Comparison of ENCODE assay signal across 12 cellular contexts in genomic region chr1:55426156-55426555, GRCh38.
DNase-seq lines count a peak whose midpoint lies in the region; ATAC-seq and TF ChIP-seq lines count a peak whose summit lies in the region.
"Had no signal": no experiment of that assay in that cellular context is flagged by ENCODE, and none has a peak within 500 bp of the region (broad histone marks: within the 10 kb centered on the region; RNA-seq: fewer than 3 reads in every experiment).

No MANE protein-coding gene starts in this region.

- peak overlapping the region; percentile 95 for H3K18ac ChIP-seq in IMR-90 (ENCODE audit: low read depth, low read length)

- no peak overlapping the region for H2AK9ac ChIP-seq in IMR-90 (replicated peaks; ENCODE audit: low read depth, low read length, poor library complexity)

- WGBS in IMR-90 (ENCODE audit: extremely low coverage in 2 of 2, insufficient read length in 1 of 2), 2 experiments, result 100% methylated on average over 2 of the region's 5 CpGs; no CpG with 5 or more reads in 1 of the 2 experiments
- WGBS in hepatocyte (ENCODE audit: low lambda C conversion rate, missing lambda C conversion rate), result 85% methylated on average over 5 of the region's 5 CpGs

- intact Hi-C loops in IMR-90 (cut with micrococcal nuclease) (loop anchor here (5.0 to 10.0 kb wide), 2 partner anchors 141 to 246 kb away; no protein-coding TSS in a partner anchor), Panc1 (cut with micrococcal nuclease; ENCODE audit: unreplicated experiment) (no loop called here)

- H2AFZ ChIP-seq in IMR-90 (replicated peaks; ENCODE audit: low read length, poor library complexity) (peak overlapping the region; percentile 0), hepatocyte (no peak overlapping the region)
- H2AFZ ChIP-seq: GM23248 had no signal

- H3K23ac ChIP-seq in IMR-90 (ENCODE audit: low read depth, low read length), result peak overlapping the region; percentile 85

- H3K4me3 ChIP-seq in IMR-90 (ENCODE audit: insufficient read depth, low read depth, low read length), result no peak overlapping the region
- no peak overlapping the region for H3K4me3 ChIP-seq in Panc1 (ENCODE audit: low read depth in 2 of 2, low read length in 2 of 2)
- H3K4me3 ChIP-seq in hepatocyte, result no peak overlapping the region
- H3K4me3 ChIP-seq: GM23248, HAP-1 had no signal

- H3K27me3 ChIP-seq in IMR-90 (ENCODE audit: control insufficient read depth, insufficient read depth, low read length) (no peaks in the 10 kb centered on the region), Panc1 (ENCODE audit: control insufficient read depth, insufficient read depth, low read length) (no peaks in the 10 kb centered on the region), hepatocyte (no peaks in the 10 kb centered on the region)

- H3K56ac ChIP-seq in IMR-90 (ENCODE audit: extremely low read depth, insufficient read depth, low read length), result 0 out of 2 replicates have a peak overlapping the region, but pooled peaks have one; percentile 89

- H2BK20ac ChIP-seq in IMR-90 (ENCODE audit: low read depth, low read length), result peak overlapping the region; percentile 97

- peak overlapping the region; percentile 99 for H2BK5ac ChIP-seq in IMR-90 (ENCODE audit: low read depth, low read length, poor library complexity, severe bottlenecking)

- no peaks in the 10 kb centered on the region for H3K79me2 ChIP-seq in hepatocyte

- H3K14ac ChIP-seq in IMR-90 (replicated peaks; ENCODE audit: low read depth, low read length), result peak overlapping the region; percentile 89

- H4K8ac ChIP-seq in IMR-90 (ENCODE audit: low read depth in 2 of 2, low read length in 2 of 2), result peak overlapping the region; percentile 92 to 98

- DNase-seq in IMR-90, result no peak
- DNase-seq in Panc1 (ENCODE audit: low read depth, low spot score), result no peak
- DNase-seq in hepatocyte (ENCODE audit: low spot score), result no peak
- no peak for DNase-seq in RWPE1 (ENCODE audit: low spot score)
- DNase-seq in cerebellum (ENCODE audit: low spot score), result no peak
- DNase-seq: AML-193; Caco-2; CD4-positive, alpha-beta T cell; GM23248 had no signal

- H3K36me3 ChIP-seq in IMR-90 (ENCODE audit: control insufficient read depth, insufficient read depth, low read length) (no peaks in the 10 kb centered on the region), Panc1 (ENCODE audit: control insufficient read depth, insufficient read depth, low read length) (no peaks in the 10 kb centered on the region), hepatocyte (replicated peaks; ENCODE audit: insufficient read depth, low read depth) (no peaks in the 10 kb centered on the region)
- H3K36me3 ChIP-seq: HAP-1 had no signal

- H3K4ac ChIP-seq in IMR-90 (ENCODE audit: low read depth, low read length), result peak overlapping the region; percentile 99

- ATAC-seq in IMR-90 (ENCODE audit: low read depth), result no peak
- no peak for ATAC-seq in Panc1
- ATAC-seq in HG03045 (IDR thresholded peaks at IDR 0.05; ENCODE audit: unreplicated experiment), result no peak

- in situ Hi-C loops in IMR-90 (cut with MboI; ENCODE audit: low sequenced_read_pairs), result no loop called here
- in situ Hi-C loops in Panc1 (cut with HindIII; ENCODE audit: low pct_unique_long_range_greater_than_20kb, low sequenced_read_pairs), result no loop called here

- H4K5ac ChIP-seq in IMR-90 (ENCODE audit: low read depth, low read length), result peak overlapping the region; percentile 85

- TF ChIP-seq CTCF in IMR-90 (conservative IDR thresholded peaks at IDR 0.05; ENCODE audit: low read depth, low read length) (no peak), Panc1 (IDR thresholded peaks at IDR 0.05) (no peak), hepatocyte (IDR thresholded peaks at IDR 0.05; ENCODE audit: poor library complexity) (no peak), RWPE1 (conservative IDR thresholded peaks at IDR 0.05; ENCODE audit: low read depth) (no peak)

- peak overlapping the region; percentile 97 for H4K91ac ChIP-seq in IMR-90 (ENCODE audit: insufficient read depth, low read depth, low read length)

- TF ChIP-seq RAD21 in IMR-90 (IDR thresholded peaks at IDR 0.05; ENCODE audit: low read length), result no peak

- peak overlapping the region; percentile 100 for H2AK5ac ChIP-seq in IMR-90 (ENCODE audit: low read depth, low read length)

- H3K9me3 ChIP-seq in IMR-90 (ENCODE audit: control insufficient read depth, insufficient read depth, low read length) (peaks cover 3% of the 10 kb centered on the region; the same call in 1 of the 2 replicates), Panc1 (ENCODE audit: control insufficient read depth, insufficient read depth, low read depth, low read length) (no peaks in the 10 kb centered on the region), hepatocyte (ENCODE audit: low read depth) (no peaks in the 10 kb centered on the region)
- H3K9me3 ChIP-seq: HAP-1 had no signal

- BruUV-seq in IMR-90 (replicated peaks; lab: Mats Ljungman, UMichigan) (no TSS peak), Panc1 (replicated peaks; lab: Mats Ljungman, UMichigan) (no TSS peak)

- dilution Hi-C loops in IMR-90 (cut with HindIII; ENCODE audit: low sequenced_read_pairs, unreplicated experiment), result no loop called here

- no peaks in the 10 kb centered on the region for H3K9me2 ChIP-seq in hepatocyte (replicated peaks; ENCODE audit: insufficient read depth)

- no peaks in the 10 kb centered on the region for H4K20me1 ChIP-seq in IMR-90 (ENCODE audit: insufficient read depth, low read length)
- no peaks in the 10 kb centered on the region for H4K20me1 ChIP-seq in hepatocyte (ENCODE audit: insufficient read depth, poor library complexity, severe bottlenecking)

- 0 out of 2 replicates have a peak overlapping the region, but pooled peaks have one; percentile 19 for H3K9ac ChIP-seq in IMR-90 (ENCODE audit: low read depth, low read length)
- H3K9ac ChIP-seq: GM23248 had no signal

- peak overlapping the region; percentile 99; the same call in 2 of the 3 replicates for H2BK15ac ChIP-seq in IMR-90 (ENCODE audit: low read depth, low read length)

- CTCF ChIA-PET in IMR-90 (lab: Yijun Ruan, JAX) (interaction anchor here (0.7 kb wide), 1 partner anchor 50 kb away, joined by 3 read pairs; no protein-coding TSS in a partner anchor), Panc1 (lab: Charles Lee) (no interaction called here), RWPE1 (lab: Yijun Ruan, JAX) (interaction anchor here (0.6 to 0.7 kb wide), 2 partner anchors 50 to 1279 kb away, joined by 3 to 7 read pairs; no protein-coding TSS in a partner anchor)

- H3K27ac ChIP-seq in IMR-90 (ENCODE audit: insufficient read depth, low read length) (peak overlapping the region; percentile 94; the same call in 1 of the 2 replicates), Panc1 (ENCODE audit: low read length) (0 out of 2 replicates have a peak overlapping the region, but pooled peaks have one; percentile 93), hepatocyte (peak overlapping the region; percentile 59), RWPE1 (no peak overlapping the region)
- H3K27ac ChIP-seq: C4-2B, GM23248 had no signal

- H3K4me2 ChIP-seq in IMR-90 (ENCODE audit: low read depth, low read length) (no peak overlapping the region), hepatocyte (no peak overlapping the region)

- H3K79me1 ChIP-seq in IMR-90 (ENCODE audit: low read depth in 1 of 2, low read length in 2 of 2), result peaks cover 0 to 5% of the 10 kb centered on the region in 2 experiments; a peak in 2 of 4 replicates

- POLR2A ChIA-PET in IMR-90 (lab: Charles Lee; ENCODE audit: unreplicated experiment), result interaction anchor here (0.6 kb wide), 1 partner anchor 1457 kb away, joined by 4 read pairs; no protein-coding TSS in a partner anchor
- POLR2A ChIA-PET in Panc1 (lab: Charles Lee), result no interaction called here
- POLR2A ChIA-PET in RWPE1 (lab: Yijun Ruan, JAX; ENCODE audit: low non-redundant PET), result no interaction called here

- TF ChIP-seq POLR2A in IMR-90 (IDR thresholded peaks at IDR 0.05; ENCODE audit: low read depth, low read length), result no peak

- peaks cover 29% of the 10 kb centered on the region for H3K9me1 ChIP-seq in IMR-90 (ENCODE audit: insufficient read depth, low read length)

- H3K4me1 ChIP-seq in IMR-90 (ENCODE audit: control insufficient read depth, insufficient read depth, low read length) (peaks cover 43% of the 10 kb centered on the region), Panc1 (ENCODE audit: control insufficient read depth, insufficient read depth, low read length) (peaks cover 21% of the 10 kb centered on the region), hepatocyte (ENCODE audit: insufficient read depth) (peaks cover 38% of the 10 kb centered on the region)
- H3K4me1 ChIP-seq: HAP-1 had no signal

- peak overlapping the region; percentile 97 for H2BK120ac ChIP-seq in IMR-90 (ENCODE audit: low read depth, low read length)

TF ChIP-seq in IMR-90, 13 proteins besides CTCF, POLR2A, EP300 and RAD21:
- TF ChIP-seq SMC3 (IDR thresholded peaks at IDR 0.05; ENCODE audit: low read depth, low read length), result no peak
